In the genomic region with DNA sequence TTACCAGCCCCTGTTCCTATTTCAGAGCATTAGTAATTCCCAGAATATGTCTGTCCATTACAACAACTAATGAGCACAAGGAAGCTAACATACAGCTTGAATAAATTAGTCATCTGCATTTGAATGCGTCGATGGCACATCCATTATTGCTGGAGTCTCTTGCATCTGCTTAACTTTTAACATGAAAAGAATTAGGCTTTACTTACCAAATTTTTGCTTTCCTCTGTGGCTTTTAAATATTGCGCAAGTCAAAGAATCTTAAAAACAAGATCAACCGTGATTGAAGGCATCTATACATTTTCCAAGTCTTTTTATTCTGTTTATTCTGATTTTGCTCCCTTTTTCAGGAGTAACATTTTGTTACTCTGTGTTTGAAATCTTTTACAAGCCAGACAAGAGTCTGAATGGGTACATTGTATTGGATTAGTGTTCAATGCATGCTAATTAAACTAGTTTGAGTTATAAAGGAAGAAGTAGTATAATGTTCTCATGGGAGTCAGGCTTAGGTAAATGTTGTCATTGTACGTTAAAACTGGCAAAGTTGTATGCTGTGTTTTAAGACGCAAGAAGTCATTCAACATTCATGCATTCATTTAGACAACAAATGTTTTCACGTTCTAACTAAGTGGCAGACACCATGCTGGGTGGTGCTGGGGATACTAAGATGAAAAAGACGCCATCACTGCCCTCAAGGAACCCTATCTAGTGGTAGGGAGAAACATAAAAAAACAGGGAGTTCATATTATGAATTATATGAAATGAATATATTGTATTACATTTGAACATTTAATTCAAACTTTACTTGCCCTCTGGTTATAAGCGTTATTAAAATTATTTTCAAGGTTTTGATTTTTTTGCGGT, we compare ENCODE assay signal across 1 cellular context.
A peak's percentile ranks its signal among the peaks of the same experiment; 100 is the strongest.
TF ChIP-seq lines count a peak whose summit lies in the region.

No MANE protein-coding gene starts in this region.

TF ChIP-seq in GM23338, 12 proteins besides CTCF, POLR2A, EP300 and RAD21 (continued from another document):
- TF ChIP-seq, protein P1, sequence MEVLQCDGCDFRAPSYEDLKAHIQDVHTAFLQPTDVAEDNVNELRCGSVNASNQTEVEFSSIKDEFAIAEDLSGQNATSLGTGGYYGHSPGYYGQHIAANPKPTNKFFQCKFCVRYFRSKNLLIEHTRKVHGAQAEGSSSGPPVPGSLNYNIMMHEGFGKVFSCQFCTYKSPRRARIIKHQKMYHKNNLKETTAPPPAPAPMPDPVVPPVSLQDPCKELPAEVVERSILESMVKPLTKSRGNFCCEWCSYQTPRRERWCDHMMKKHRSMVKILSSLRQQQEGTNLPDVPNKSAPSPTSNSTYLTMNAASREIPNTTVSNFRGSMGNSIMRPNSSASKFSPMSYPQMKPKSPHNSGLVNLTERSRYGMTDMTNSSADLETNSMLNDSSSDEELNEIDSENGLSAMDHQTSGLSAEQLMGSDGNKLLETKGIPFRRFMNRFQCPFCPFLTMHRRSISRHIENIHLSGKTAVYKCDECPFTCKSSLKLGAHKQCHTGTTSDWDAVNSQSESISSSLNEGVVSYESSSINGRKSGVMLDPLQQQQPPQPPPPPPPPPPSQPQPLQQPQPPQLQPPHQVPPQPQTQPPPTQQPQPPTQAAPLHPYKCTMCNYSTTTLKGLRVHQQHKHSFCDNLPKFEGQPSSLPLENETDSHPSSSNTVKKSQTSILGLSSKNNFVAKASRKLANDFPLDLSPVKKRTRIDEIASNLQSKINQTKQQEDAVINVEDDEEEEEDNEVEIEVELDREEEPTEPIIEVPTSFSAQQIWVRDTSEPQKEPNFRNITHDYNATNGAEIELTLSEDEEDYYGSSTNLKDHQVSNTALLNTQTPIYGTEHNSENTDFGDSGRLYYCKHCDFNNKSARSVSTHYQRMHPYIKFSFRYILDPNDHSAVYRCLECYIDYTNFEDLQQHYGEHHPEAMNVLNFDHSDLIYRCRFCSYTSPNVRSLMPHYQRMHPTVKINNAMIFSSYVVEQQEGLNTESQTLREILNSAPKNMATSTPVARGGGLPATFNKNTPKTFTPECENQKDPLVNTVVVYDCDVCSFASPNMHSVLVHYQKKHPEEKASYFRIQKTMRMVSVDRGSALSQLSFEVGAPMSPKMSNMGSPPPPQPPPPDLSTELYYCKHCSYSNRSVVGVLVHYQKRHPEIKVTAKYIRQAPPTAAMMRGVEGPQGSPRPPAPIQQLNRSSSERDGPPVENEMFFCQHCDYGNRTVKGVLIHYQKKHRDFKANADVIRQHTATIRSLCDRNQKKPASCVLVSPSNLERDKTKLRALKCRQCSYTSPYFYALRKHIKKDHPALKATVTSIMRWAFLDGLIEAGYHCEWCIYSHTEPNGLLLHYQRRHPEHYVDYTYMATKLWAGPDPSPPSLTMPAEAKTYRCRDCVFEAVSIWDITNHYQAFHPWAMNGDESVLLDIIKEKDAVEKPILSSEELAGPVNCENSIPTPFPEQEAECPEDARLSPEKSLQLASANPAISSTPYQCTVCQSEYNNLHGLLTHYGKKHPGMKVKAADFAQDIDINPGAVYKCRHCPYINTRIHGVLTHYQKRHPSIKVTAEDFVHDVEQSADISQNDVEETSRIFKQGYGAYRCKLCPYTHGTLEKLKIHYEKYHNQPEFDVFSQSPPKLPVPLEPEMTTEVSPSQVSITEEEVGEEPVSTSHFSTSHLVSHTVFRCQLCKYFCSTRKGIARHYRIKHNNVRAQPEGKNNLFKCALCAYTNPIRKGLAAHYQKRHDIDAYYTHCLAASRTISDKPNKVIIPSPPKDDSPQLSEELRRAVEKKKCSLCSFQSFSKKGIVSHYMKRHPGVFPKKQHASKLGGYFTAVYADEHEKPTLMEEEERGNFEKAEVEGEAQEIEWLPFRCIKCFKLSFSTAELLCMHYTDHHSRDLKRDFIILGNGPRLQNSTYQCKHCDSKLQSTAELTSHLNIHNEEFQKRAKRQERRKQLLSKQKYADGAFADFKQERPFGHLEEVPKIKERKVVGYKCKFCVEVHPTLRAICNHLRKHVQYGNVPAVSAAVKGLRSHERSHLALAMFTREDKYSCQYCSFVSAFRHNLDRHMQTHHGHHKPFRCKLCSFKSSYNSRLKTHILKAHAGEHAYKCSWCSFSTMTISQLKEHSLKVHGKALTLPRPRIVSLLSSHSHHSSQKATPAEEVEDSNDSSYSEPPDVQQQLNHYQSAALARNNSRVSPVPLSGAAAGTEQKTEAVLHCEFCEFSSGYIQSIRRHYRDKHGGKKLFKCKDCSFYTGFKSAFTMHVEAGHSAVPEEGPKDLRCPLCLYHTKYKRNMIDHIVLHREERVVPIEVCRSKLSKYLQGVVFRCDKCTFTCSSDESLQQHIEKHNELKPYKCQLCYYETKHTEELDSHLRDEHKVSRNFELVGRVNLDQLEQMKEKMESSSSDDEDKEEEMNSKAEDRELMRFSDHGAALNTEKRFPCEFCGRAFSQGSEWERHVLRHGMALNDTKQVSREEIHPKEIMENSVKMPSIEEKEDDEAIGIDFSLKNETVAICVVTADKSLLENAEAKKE (CRISPR knock-in tag; IDR thresholded peaks at IDR 0.05) = peak; percentile 86
- TF ChIP-seq STAT1 (IDR thresholded peaks at IDR 0.05; ENCODE audit: unreplicated experiment) (no peak), NANOG (IDR thresholded peaks at IDR 0.05; ENCODE audit: borderline replicate concordance) (peak; percentile 61; the same call in 1 of the 2 replicates), CREB1 (CRISPR knock-in tag; IDR thresholded peaks at IDR 0.05; ENCODE audit: low read depth) (no peak), EZH2 (IDR thresholded peaks at IDR 0.05; ENCODE audit: low read depth, unreplicated experiment) (no peak)
